Comparison of ENCODE assay signal across 17 cellular contexts in genomic region chr3:79405183-79405582, GRCh38.
"Had no signal": no experiment of that assay in that cellular context is flagged by ENCODE, and none has a peak within 500 bp of the region (broad histone marks: within the 10 kb centered on the region; RNA-seq: fewer than 3 reads in every experiment).

No MANE protein-coding gene starts in this region.

- DNase-seq: activated CD4-positive, alpha-beta memory T cell treated with anti-CD3 and anti-CD28 coated beads, Interleukin-2, amount 10 ng/mL, durations not matched to agents 7 days and 5 days; activated CD4-positive, alpha-beta T cell treated with anti-CD3 and anti-CD28 coated beads for 4 hours; activated effector memory CD4-positive, alpha-beta T cell treated with anti-CD3 and anti-CD28 coated beads, Interleukin-2, amount 50 U/mL, for 16 hours; activated T-cell treated with anti-CD3 and anti-CD28 coated beads, Interleukin-2, amount 50 U/mL, for 48 hours; adrenal gland; caudate nucleus; islet precursor cell; mammary epithelial cell; naive B cell; pancreas; stimulated activated CD4-positive, alpha-beta T cell treated with anti-CD3 and anti-CD28 coated beads, Interleukin-12 subunit alpha, Interleukin-12 subunit beta, amount 100 ng/mL, for 4 hours; stimulated activated CD4-positive, alpha-beta T cell treated with anti-CD3 and anti-CD28 coated beads, Interleukin-2, amount 100 ng/mL, for 24 hours; stimulated activated naive CD4-positive, alpha-beta T cell; uterus had no signal

- H3K9me3 ChIP-seq: adrenal gland, pancreas, tibial nerve, uterus had no signal

- H3K4me1 ChIP-seq: adrenal gland, pancreas, tibial nerve, uterus had no signal

- H3K27ac ChIP-seq: adrenal gland, pancreas, tibial nerve, uterus had no signal

- FAIRE-seq: colon, pancreas had no signal

- H3K4me3 ChIP-seq: adrenal gland, pancreas, tibial nerve, uterus had no signal

- ATAC-seq: esophagus mucosa, pancreas had no signal

- H3K27me3 ChIP-seq: adrenal gland, pancreas, tibial nerve, uterus had no signal

- H3K36me3 ChIP-seq: adrenal gland, pancreas, tibial nerve, uterus had no signal
